In the genomic region with DNA sequence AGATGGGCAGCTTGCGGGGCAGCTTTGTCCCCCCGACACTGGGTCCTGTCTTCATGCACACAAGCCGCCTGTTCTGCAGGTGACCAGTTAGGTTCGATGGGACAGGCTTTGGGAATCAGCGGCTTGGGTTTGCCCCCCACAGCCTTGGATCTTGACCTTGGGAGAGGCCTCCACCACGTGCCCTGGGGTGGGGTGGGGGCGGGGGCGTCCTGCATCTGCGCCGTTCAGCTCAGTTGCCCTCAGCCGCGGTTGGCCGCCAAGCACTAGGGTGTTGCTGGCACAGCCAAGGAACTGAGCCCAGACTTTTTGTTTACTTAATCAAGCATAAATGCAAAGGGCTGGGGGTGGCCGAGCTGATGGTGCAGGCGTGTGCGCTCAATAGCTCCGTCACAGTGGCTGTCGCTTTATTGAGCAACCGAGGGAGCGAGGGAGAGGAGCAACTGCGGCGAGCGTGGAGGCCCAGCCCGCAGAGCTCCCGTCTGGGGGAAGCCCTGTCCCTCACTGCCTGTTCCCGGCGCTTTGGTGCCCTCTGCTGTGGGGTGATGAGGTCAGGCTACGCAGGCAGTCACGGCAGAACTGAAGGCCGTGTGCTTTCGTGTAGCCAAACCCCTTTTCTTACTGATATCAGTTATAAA, we compare ENCODE assay signal across 8 cellular contexts. TPM values are rescaled to one million over a fixed set of nuclear protein-coding genes. Genes with fewer than 3 reads are reported as not detected.
DNase-seq lines count a peak whose midpoint lies in the region; ATAC-seq and TF ChIP-seq lines count a peak whose summit lies in the region.

No MANE protein-coding gene starts in this region.

- TF ChIP-seq CTCF in kidney epithelial cell (IDR thresholded peaks at IDR 0.05; ENCODE audit: insufficient read depth, low read length, poor library complexity, severe bottlenecking) = peak; percentile 79

- H3K27ac ChIP-seq in caudate nucleus (ENCODE audit: low read depth, low read length) = no peak overlapping the region

- DNase-seq in AG08396 (ENCODE audit: low spot score) (peak; percentile 95), NCI-H446 treated with DMSO at 0.1 percent for 48 hours (lab: John Stamatoyannopoulos, UW) (peak; percentile 1), caudate nucleus (lab: John Stamatoyannopoulos, UW) (peak in 59 of 61 donors; percentile 18 to 83 (median 61)), kidney epithelial cell (ENCODE audit: low read depth) (peak; percentile 32)
- DNase-seq in stimulated activated CD4-positive, alpha-beta T cell treated with anti-CD3 and anti-CD28 coated beads, Interleukin-2, amount 100 ng/mL, for 48 hours = peak; percentile 77 to 80

- peaks cover 18% of the 10 kb centered on the region for H3K27me3 ChIP-seq in kidney epithelial cell (ENCODE audit: control insufficient read depth, insufficient read depth, low read length)

- H3K36me3 ChIP-seq in kidney epithelial cell (ENCODE audit: control insufficient read depth, insufficient read depth, low read length) = no peaks in the 10 kb centered on the region

- H3K4me3 ChIP-seq in kidney epithelial cell (ENCODE audit: low read depth, low read length) = no peak overlapping the region

- ATAC-seq in GM21423 (IDR thresholded peaks at IDR 0.05; ENCODE audit: unreplicated experiment) = peak; percentile 64
- peak; percentile 88 to 90 for ATAC-seq in activated CD4-positive, CD25-positive, alpha-beta regulatory T cell treated with anti-CD3 and anti-CD28 coated beads, Interleukin-2, amount 50 U/mL, for 24 hours
- ATAC-seq in HG03108 (IDR thresholded peaks at IDR 0.05; ENCODE audit: unreplicated experiment) = no peak

RNA-seq across cellular contexts. Expression of a gene that starts 33.9 kb away (rescaled TPM):
- 1.9 and 2.1 TPM in 2 replicates for total RNA-seq in kidney epithelial cell

Comparison
In these comparisons a context has a peak if more than half of its experiments do, and no peak if none do; other contexts are left out.
1. DNase-seq: peak in every context shown above with its lines; median percentile 95 in AG08396; 78 in stimulated activated CD4-positive, alpha-beta T cell treated with anti-CD3 and anti-CD28 coated beads, Interleukin-2, amount 100 ng/mL, for 48 hours; 61 in caudate nucleus; 32 in kidney epithelial cell; 1 in NCI-H446 treated with DMSO at 0.1 percent for 48 hours.